8 cellular contexts compared by ENCODE assay signal in the genomic region with DNA sequence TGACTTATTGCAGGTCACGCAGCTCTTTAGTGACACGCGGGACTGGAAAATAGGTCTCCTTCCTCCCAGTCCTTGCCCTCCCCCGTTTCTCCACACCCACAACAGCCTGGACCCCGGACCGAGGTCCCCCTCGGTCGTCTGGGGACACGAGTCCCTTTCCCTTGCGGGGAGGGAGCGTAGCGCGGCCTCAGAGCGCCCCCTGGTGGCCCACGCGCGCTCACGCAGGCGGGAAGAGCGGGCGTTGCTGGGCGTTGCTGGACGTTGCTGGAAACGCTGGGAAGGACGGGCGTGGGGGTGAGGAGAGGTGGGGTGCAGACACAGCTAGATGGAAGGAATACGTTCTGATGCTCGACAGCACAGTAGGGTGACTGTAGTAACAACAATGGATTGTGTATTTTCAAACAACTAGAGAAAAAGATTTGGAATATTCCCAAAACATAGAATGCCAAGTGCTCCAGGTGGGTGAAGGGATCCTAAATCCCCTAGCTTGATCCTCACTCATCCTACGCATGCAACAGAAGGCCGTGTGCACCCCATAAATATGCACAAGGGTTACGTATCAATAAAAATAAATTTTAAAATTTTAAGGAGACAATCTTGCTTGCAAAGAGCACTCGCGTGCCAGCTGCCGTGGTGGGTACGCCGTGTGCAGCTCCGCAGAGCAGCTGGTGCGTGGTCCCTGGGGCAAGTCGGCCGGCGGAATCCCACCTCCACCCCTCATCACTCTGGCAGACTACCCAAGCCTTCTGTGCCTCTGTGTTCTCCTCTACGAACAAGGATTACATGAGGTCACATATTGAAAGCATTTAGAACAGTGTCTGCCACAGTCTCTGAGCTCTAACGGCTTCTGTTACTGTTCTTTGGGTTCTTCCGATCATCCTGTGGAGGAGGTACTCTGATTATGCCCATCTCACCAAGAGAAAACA.
DNase-seq lines count a peak whose midpoint lies in the region; ATAC-seq and TF ChIP-seq lines count a peak whose summit lies in the region.

No MANE protein-coding gene starts in this region.

- peaks cover 8% of the 10 kb centered on the region for H3K27me3 ChIP-seq in CD4-positive, alpha-beta T cell (ENCODE audit: control insufficient read depth, insufficient read depth, low read length)
- no peaks in the 10 kb centered on the region for H3K27me3 ChIP-seq in HCT116 (ENCODE audit: insufficient read depth, low read length)

- TF ChIP-seq POLR2A in HCT116 (IDR thresholded peaks at IDR 0.05; ENCODE audit: borderline replicate concordance, extremely low read depth, insufficient read depth, insufficient read length) (no peak), erythroblast (IDR thresholded peaks at IDR 0.05; ENCODE audit: low read length) (no peak)

- RAD21 ChIA-PET in HCT116 (lab: Charles Lee; ENCODE audit: low non-redundant PET in 1 of 2, low total read pairs in 2 of 2, uncharacterized antibody in 2 of 2, unreplicated experiment in 2 of 2): interaction anchor here (0.6 to 1.5 kb wide), 3 partner anchors 17 to 105 kb away, joined by 3 read pairs; no protein-coding TSS in a partner anchor

- no peak overlapping the region for H3K4me3 ChIP-seq in HCT116 (replicated peaks in 1 of 2; ENCODE audit: low read depth in 1 of 2, low read length in 2 of 2)

- peak; percentile 80 for ATAC-seq in CD4-positive, alpha-beta T cell (ENCODE audit: poor library complexity)
- ATAC-seq in HCT116 (peak; percentile 97), natural killer cell (peak; percentile 79 to 96 (median 91)), HG03469 (IDR thresholded peaks at IDR 0.05; ENCODE audit: unreplicated experiment) (no peak)
- ATAC-seq in stimulated activated naive B cell treated with anti-CD40 and anti-IgM and Interleukin-4, amounts not matched to agents 10 μg/mL and 1 μg/mL and 100 μg/mL, for 72 hours (replicated peaks): peak; percentile 79 to 80

- H3K4me1 ChIP-seq in HCT116 (ENCODE audit: control insufficient read depth in 1 of 2, insufficient read depth in 2 of 2, low read length in 2 of 2): peaks cover 0 to 4% of the 10 kb centered on the region in 2 experiments; a peak in 1 of 4 replicates

- no peaks in the 10 kb centered on the region for H3K79me2 ChIP-seq in HCT116 (ENCODE audit: insufficient read depth, low read length)

- H3K36me3 Mint-ChIP-seq in CD4-positive, alpha-beta T cell (ENCODE audit: low read depth): no peaks in the 10 kb centered on the region
- no peaks in the 10 kb centered on the region for H3K36me3 Mint-ChIP-seq in natural killer cell
- H3K36me3 Mint-ChIP-seq in stimulated activated naive B cell treated with anti-CD40 and anti-IgM and Interleukin-4, amounts not matched to agents 10 μg/mL and 1 μg/mL and 100 μg/mL, for 72 hours: no peaks in the 10 kb centered on the region

- H3K27ac ChIP-seq in CD4-positive, alpha-beta T cell (ENCODE audit: low read depth, low read length): no peak overlapping the region
- H3K27ac ChIP-seq in HCT116 (ENCODE audit: low read depth, low read length): no peak overlapping the region

- H3K9me2 ChIP-seq in HCT116 (ENCODE audit: insufficient read depth): no peaks in the 10 kb centered on the region

- no peak overlapping the region for H3K9ac ChIP-seq in HCT116 (ENCODE audit: low read length)

- intact Hi-C loops in CD4-positive, alpha-beta T cell (cut with DNase I, micrococcal nuclease): loop anchor here (1.0 to 2.0 kb wide), 4 partner anchors 88 to 106 kb away; a partner anchor contains a TSS
- intact Hi-C loops in HCT116 (cut with micrococcal nuclease): loop anchor here (1.0 kb wide), 1 partner anchor 105 kb away; no protein-coding TSS in a partner anchor
- intact Hi-C loops in natural killer cell (cut with micrococcal nuclease): loop anchor here (1.0 kb wide), 1 partner anchor 105 kb away; no protein-coding TSS in a partner anchor

- POLR2A ChIA-PET in CD4-positive, alpha-beta T cell (lab: Charles Lee): interaction anchor here (0.6 to 0.7 kb wide), 2 partner anchors 120 to 408 kb away, joined by 3 read pairs; no protein-coding TSS in a partner anchor
- POLR2A ChIA-PET in HCT116 (lab: Charles Lee): no interaction called here

- H2AFZ ChIP-seq in HCT116 (ENCODE audit: low read depth, low read length, poor library complexity, severe bottlenecking): no peak overlapping the region

- peak overlapping the region; percentile 16; the same call in 1 of the 2 replicates for H3K4me2 ChIP-seq in HCT116 (ENCODE audit: low read length)

- DNase-seq in CD4-positive, alpha-beta T cell: peak; percentile 39 to 77 (median 60)
- peak; percentile 34 for DNase-seq in HCT116 (ENCODE audit: low read depth, low spot score)
- peak; percentile 46 to 70 for DNase-seq in NOMO-1 (lab: John Stamatoyannopoulos, UW; ENCODE audit: unreplicated experiment in 2 of 2)
- peak; percentile 96 for DNase-seq in activated CD8-positive, alpha-beta memory T cell treated with anti-CD3 and anti-CD28 coated beads, Interleukin-2, amount 50 U/mL, for 48 hours
- DNase-seq in erythroblast (lab: John Stamatoyannopoulos, UW): peak; percentile 70 to 83
- peak; percentile 76 for DNase-seq in natural killer cell
- DNase-seq in stimulated activated naive B cell treated with anti-CD40 and anti-IgM and Interleukin-4, amounts not matched to agents 10 μg/mL and 1 μg/mL and 100 μg/mL, for 72 hours: peak; percentile 42

- TF ChIP-seq RAD21 in HCT116 (IDR thresholded peaks at IDR 0.05; ENCODE audit: low read depth): peak; percentile 100

- peak; percentile 98 for TF ChIP-seq CTCF in CD4-positive, alpha-beta T cell (IDR thresholded peaks at IDR 0.05)
- TF ChIP-seq CTCF in HCT116 (IDR thresholded peaks at IDR 0.05 in 2 of 3, conservative IDR thresholded peaks at IDR 0.05 in 1 of 3; ENCODE audit: borderline replicate concordance in 1 of 3, insufficient read depth in 1 of 3, low read depth in 2 of 3, low read length in 2 of 3) (peak; percentile 97 to 99 (median 97)), natural killer cell (IDR thresholded peaks at IDR 0.05) (peak; percentile 98)

- H3K36me3 ChIP-seq in HCT116 (ENCODE audit: control insufficient read depth in 1 of 2, insufficient read depth in 2 of 2, low read length in 2 of 2): no peaks in the 10 kb centered on the region

- no peaks in the 10 kb centered on the region for H3K9me3 ChIP-seq in CD4-positive, alpha-beta T cell (ENCODE audit: control insufficient read depth, low read length)
- H3K9me3 ChIP-seq in HCT116 (ENCODE audit: control insufficient read depth in 1 of 2, insufficient read depth in 1 of 2, low read depth in 1 of 2, low read length in 2 of 2): no peaks in the 10 kb centered on the region

- BruUV-seq in HCT116 (replicated peaks; lab: Mats Ljungman, UMichigan): no TSS peak

- no peak overlapping the region for H3K4me3 Mint-ChIP-seq in CD4-positive, alpha-beta T cell
- no peak overlapping the region for H3K4me3 Mint-ChIP-seq in natural killer cell
- H3K4me3 Mint-ChIP-seq in stimulated activated naive B cell treated with anti-CD40 and anti-IgM and Interleukin-4, amounts not matched to agents 10 μg/mL and 1 μg/mL and 100 μg/mL, for 72 hours: peak overlapping the region in 1 of 2 donors; percentile 6

- peaks cover 47% of the 10 kb centered on the region for H3K4me1 Mint-ChIP-seq in CD4-positive, alpha-beta T cell (ENCODE audit: low read depth)
- H3K4me1 Mint-ChIP-seq in natural killer cell: peaks cover 20 to 42% of the 10 kb centered on the region in 2 donors
- H3K4me1 Mint-ChIP-seq in stimulated activated naive B cell treated with anti-CD40 and anti-IgM and Interleukin-4, amounts not matched to agents 10 μg/mL and 1 μg/mL and 100 μg/mL, for 72 hours: peaks cover 6 to 12% of the 10 kb centered on the region in 2 donors

- peaks cover 12% of the 10 kb centered on the region for H3K27me3 Mint-ChIP-seq in CD4-positive, alpha-beta T cell
- peaks cover 4 to 7% of the 10 kb centered on the region in 2 donors for H3K27me3 Mint-ChIP-seq in natural killer cell (ENCODE audit: low read depth in 2 of 2)
- H3K27me3 Mint-ChIP-seq in stimulated activated naive B cell treated with anti-CD40 and anti-IgM and Interleukin-4, amounts not matched to agents 10 μg/mL and 1 μg/mL and 100 μg/mL, for 72 hours: peaks cover 38 to 62% of the 10 kb centered on the region in 2 donors

- no peaks in the 10 kb centered on the region for H3K9me3 Mint-ChIP-seq in CD4-positive, alpha-beta T cell
- H3K9me3 Mint-ChIP-seq in natural killer cell: no peaks in the 10 kb centered on the region
- no peaks in the 10 kb centered on the region for H3K9me3 Mint-ChIP-seq in stimulated activated naive B cell treated with anti-CD40 and anti-IgM and Interleukin-4, amounts not matched to agents 10 μg/mL and 1 μg/mL and 100 μg/mL, for 72 hours

- H3K27ac Mint-ChIP-seq in CD4-positive, alpha-beta T cell: no peak overlapping the region
- peak overlapping the region in 1 of 2 donors; percentile 33 for H3K27ac Mint-ChIP-seq in natural killer cell
- H3K27ac Mint-ChIP-seq in stimulated activated naive B cell treated with anti-CD40 and anti-IgM and Interleukin-4, amounts not matched to agents 10 μg/mL and 1 μg/mL and 100 μg/mL, for 72 hours: no peak overlapping the region

- H4K20me1 ChIP-seq in HCT116 (ENCODE audit: insufficient read depth): no peaks in the 10 kb centered on the region

- CTCF ChIA-PET in CD4-positive, alpha-beta T cell (lab: Charles Lee): interaction anchor here (0.7 to 3.0 kb wide), 5 partner anchors 29 to 274 kb away, joined by 3 to 16 read pairs (median 4); no protein-coding TSS in a partner anchor
- CTCF ChIA-PET in HCT116 (lab: Charles Lee): interaction anchor here (0.7 to 2.6 kb wide), 7 partner anchors 9 to 1036 kb away, joined by 3 to 22 read pairs (median 4); no protein-coding TSS in a partner anchor

TF ChIP-seq in HCT116, 20 proteins besides CTCF, POLR2A, EP300 and RAD21 (continues in another document):
- TF ChIP-seq JUND (IDR thresholded peaks at IDR 0.05) (no peak), ELF1 (IDR thresholded peaks at IDR 0.05; ENCODE audit: borderline replicate concordance, low read depth) (no peak), SRF (IDR thresholded peaks at IDR 0.05; ENCODE audit: low read depth) (no peak)

Comparison
In these comparisons a context has a peak if more than half of its experiments do, and no peak if none do; other contexts are left out.
1. DNase-seq: peak in every context shown above with its lines; median percentile 96 in activated CD8-positive, alpha-beta memory T cell treated with anti-CD3 and anti-CD28 coated beads, Interleukin-2, amount 50 U/mL, for 48 hours; 76 in erythroblast; 76 in natural killer cell; 60 in CD4-positive, alpha-beta T cell; 58 in NOMO-1; 42 in stimulated activated naive B cell treated with anti-CD40 and anti-IgM and Interleukin-4, amounts not matched to agents 10 μg/mL and 1 μg/mL and 100 μg/mL, for 72 hours; 34 in HCT116.